8 cellular contexts compared by ENCODE assay signal in genomic region chr7:50092579-50093411, GRCh38. TPM values are rescaled to one million over a fixed set of nuclear protein-coding genes. Genes with fewer than 3 reads are reported as not detected.
DNase-seq lines count a peak whose midpoint lies in the region; ATAC-seq and TF ChIP-seq lines count a peak whose summit lies in the region.

A gene with protein sequence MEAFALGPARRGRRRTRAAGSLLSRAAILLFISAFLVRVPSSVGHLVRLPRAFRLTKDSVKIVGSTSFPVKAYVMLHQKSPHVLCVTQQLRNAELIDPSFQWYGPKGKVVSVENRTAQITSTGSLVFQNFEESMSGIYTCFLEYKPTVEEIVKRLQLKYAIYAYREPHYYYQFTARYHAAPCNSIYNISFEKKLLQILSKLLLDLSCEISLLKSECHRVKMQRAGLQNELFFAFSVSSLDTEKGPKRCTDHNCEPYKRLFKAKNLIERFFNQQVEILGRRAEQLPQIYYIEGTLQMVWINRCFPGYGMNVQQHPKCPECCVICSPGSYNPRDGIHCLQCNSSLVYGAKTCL (minus strand): TSS chr7:50093246. CDS start chr7:50093194, 52 bp downstream.

- no peak within 1 kb of the TSS for H3K4me3 ChIP-seq in Panc1 (ENCODE audit: low read depth in 2 of 2, low read length in 2 of 2)
- H3K4me3 ChIP-seq in prostate gland = peak within 1 kb of the TSS; percentile 32 to 41

- WGBS in prostate gland = 12% methylated on average over 51 of the region's 51 CpGs

- POLR2A ChIA-PET in Panc1 (lab: Charles Lee) = no interaction called here

- no peaks in the 10 kb centered on the region for H3K9me3 ChIP-seq in Panc1 (ENCODE audit: control insufficient read depth, insufficient read depth, low read depth, low read length)
- no peaks in the 10 kb centered on the region for H3K9me3 ChIP-seq in prostate gland

- intact Hi-C loops in Panc1 (cut with micrococcal nuclease; ENCODE audit: unreplicated experiment) (loop anchor here (2.0 to 10.0 kb wide), 4 partner anchors 326 to 1070 kb away; no protein-coding TSS in a partner anchor), prostate gland (cut with DNase I) (loop anchor here (5.0 kb wide), 1 partner anchor 1070 kb away; no protein-coding TSS in a partner anchor)

- H3K36me3 ChIP-seq in Panc1 (ENCODE audit: control insufficient read depth, insufficient read depth, low read length) (no peaks in the 10 kb centered on the region), prostate gland (no peaks in the 10 kb centered on the region)

- peaks cover 13% of the 10 kb centered on the region for H3K27me3 ChIP-seq in Panc1 (ENCODE audit: control insufficient read depth, insufficient read depth, low read length)
- H3K27me3 ChIP-seq in prostate gland (replicated peaks; ENCODE audit: insufficient read depth) = no peaks in the 10 kb centered on the region

- DNase-seq in DMS 273 (lab: John Stamatoyannopoulos, UW; ENCODE audit: unreplicated experiment) (peak; percentile 74), HT-29 (ENCODE audit: low spot score) (peak; percentile 66), Panc1 (ENCODE audit: low read depth, low spot score) (peak; percentile 41), glomerular visceral epithelial cell (ENCODE audit: extremely low spot score) (peak; percentile 32), prostate gland (ENCODE audit: low spot score) (peak; percentile 26), GOT3 (lab: John Stamatoyannopoulos, UW) (no peak)
- DNase-seq in activated gamma-delta T cell treated with anti-CD3 and anti-CD28 coated beads, Interleukin-2, amount 50 U/mL, for 16 hours (ENCODE audit: low read depth) = peak; percentile 35

- in situ Hi-C loops in Panc1 (cut with HindIII; ENCODE audit: low pct_unique_long_range_greater_than_20kb, low sequenced_read_pairs) = no loop called here

- no peak for TF ChIP-seq POLR2A in prostate gland (IDR thresholded peaks at IDR 0.05)

- H3K27ac ChIP-seq in Panc1 (ENCODE audit: low read length) = no peak within 1 kb of the TSS
- H3K27ac ChIP-seq in prostate gland = no peak within 1 kb of the TSS

- no TSS peak for BruUV-seq in Panc1 (replicated peaks; lab: Mats Ljungman, UMichigan)

- CTCF ChIA-PET in Panc1 (lab: Charles Lee) = interaction anchor here (0.6 to 1.1 kb wide), 8 partner anchors 18 to 1335 kb away, joined by 3 to 6 read pairs (median 4); no protein-coding TSS in a partner anchor

- TF ChIP-seq CTCF in Panc1 (IDR thresholded peaks at IDR 0.05) (peak; percentile 84), prostate gland (IDR thresholded peaks at IDR 0.05) (peak; percentile 23 to 77 (median 72))

- peak; percentile 87 for ATAC-seq in GM21381 (IDR thresholded peaks at IDR 0.05; ENCODE audit: unreplicated experiment)
- ATAC-seq in Panc1 = no peak; the same call in 1 of the 2 replicates

- H3K4me1 ChIP-seq in Panc1 (ENCODE audit: control insufficient read depth, insufficient read depth, low read length) (no peaks in the 10 kb centered on the region), prostate gland (replicated peaks) (no peaks in the 10 kb centered on the region)

RNA-seq across cellular contexts. Expression of the gene that starts here (rescaled TPM):
- total RNA-seq in HT-29 (2014; rRNA removed; shearing (Covaris generic)) = not detected in 2 replicates
- total RNA-seq in Panc1 (2021; ENCODE audit: unreplicated experiment) (not detected), prostate gland (10 to 100 TPM in 1 of 2 donors, not detected in 1; 13.6 TPM)
- not detected for polyA plus RNA-seq in Panc1 (2012; ENCODE audit: insufficient read length)

Comparison
In these comparisons a context has a peak if more than half of its experiments do, and no peak if none do; other contexts are left out.
1. Peak in DNase-seq in HT-29; RNA of the gene not detected or under 1 TPM.
2. Peak in DNase-seq in Panc1; RNA of the gene not detected or under 1 TPM.
3. H3K4me3 ChIP-seq: peak in prostate gland (2 of 2); none in Panc1 (0 of 2).